8 cellular contexts compared by ENCODE assay signal in genomic region chr16:10942352-10943297, GRCh38. TPM values are rescaled to one million over a fixed set of nuclear protein-coding genes. Genes with fewer than 3 reads are reported as not detected.
DNase-seq lines count a peak whose midpoint lies in the region; ATAC-seq and TF ChIP-seq lines count a peak whose summit lies in the region.

Gene DEXI (minus strand): TSS chr16:10942468. CDS start chr16:10942005, 463 bp downstream.

- POLR2A ChIA-PET in activated CD4-positive, alpha-beta T cell treated with anti-CD3 and anti-CD28 coated beads for 36 hours (lab: Charles Lee): interaction anchor here (0.6 to 0.9 kb wide), 3 partner anchors 24 to 553 kb away, joined by 3 to 4 read pairs (median 3); partner anchors contain the start of gene NUBP1

- TF ChIP-seq CTCF in AG10803 (conservative IDR thresholded peaks at IDR 0.05; ENCODE audit: low read length): no peak
- no peak for TF ChIP-seq CTCF in choroid plexus epithelial cell (conservative IDR thresholded peaks at IDR 0.05; ENCODE audit: low read depth, low read length)

- no peaks in the 10 kb centered on the region for H3K27me3 ChIP-seq in layer of hippocampus (ENCODE audit: control insufficient read depth, insufficient read depth, low read length)

- CTCF ChIA-PET in activated CD4-positive, alpha-beta T cell treated with anti-CD3 and anti-CD28 coated beads for 36 hours (lab: Charles Lee): interaction anchor here (0.7 to 1.4 kb wide), 5 partner anchors 10 to 109 kb away, joined by 3 to 4 read pairs (median 3); no protein-coding TSS in a partner anchor

- intact Hi-C loops in activated CD4-positive, alpha-beta T cell treated with anti-CD3 and anti-CD28 coated beads for 36 hours (cut with DNase I, micrococcal nuclease): loop anchor here (1.0 to 10.0 kb wide), 11 partner anchors 72 to 1978 kb away; partner anchors contain the start of genes HAPSTR1 (in 1 of the 2), NUBP1 (in 1 of the 2), RMI2 (in 1 of the 2) and SNN (in 1 of the 2)

- peak within 1 kb of the TSS; percentile 77 for H3K4me3 ChIP-seq in AG10803 (ENCODE audit: low read length)
- peak within 1 kb of the TSS; percentile 70 for H3K4me3 ChIP-seq in choroid plexus epithelial cell (ENCODE audit: low read depth, low read length)

- peaks cover 71% of the 10 kb centered on the region for H3K4me1 Mint-ChIP-seq in activated CD4-positive, alpha-beta T cell treated with anti-CD3 and anti-CD28 coated beads for 36 hours

- H3K4me3 Mint-ChIP-seq in activated CD4-positive, alpha-beta T cell treated with anti-CD3 and anti-CD28 coated beads for 36 hours: peak within 1 kb of the TSS; percentile 95

- no peaks in the 10 kb centered on the region for H3K27me3 Mint-ChIP-seq in activated CD4-positive, alpha-beta T cell treated with anti-CD3 and anti-CD28 coated beads for 36 hours

- peak; percentile 59 for ATAC-seq in GM19025 (IDR thresholded peaks at IDR 0.05; ENCODE audit: low read depth, unreplicated experiment)
- peak; percentile 73 for ATAC-seq in HG03280 (IDR thresholded peaks at IDR 0.05; ENCODE audit: unreplicated experiment)
- ATAC-seq in activated CD4-positive, alpha-beta T cell treated with anti-CD3 and anti-CD28 coated beads for 36 hours: peak; percentile 82

- H3K27ac Mint-ChIP-seq in activated CD4-positive, alpha-beta T cell treated with anti-CD3 and anti-CD28 coated beads for 36 hours: peak within 1 kb of the TSS; percentile 87

- peaks cover 24% of the 10 kb centered on the region for H3K36me3 Mint-ChIP-seq in activated CD4-positive, alpha-beta T cell treated with anti-CD3 and anti-CD28 coated beads for 36 hours (ENCODE audit: low read depth)

- H3K27ac ChIP-seq in layer of hippocampus (ENCODE audit: low read depth, low read length): peak within 1 kb of the TSS; percentile 46

- no peaks in the 10 kb centered on the region for H3K9me3 Mint-ChIP-seq in activated CD4-positive, alpha-beta T cell treated with anti-CD3 and anti-CD28 coated beads for 36 hours (ENCODE audit: low read depth)

- DNase-seq in AG10803 (ENCODE audit: low read depth): peak; percentile 84
- DNase-seq in NCI-H460 (ENCODE audit: extremely low read depth, low read depth): peak; percentile 90
- DNase-seq in activated CD4-positive, alpha-beta T cell treated with anti-CD3 and anti-CD28 coated beads for 36 hours: peak; percentile 97
- DNase-seq in choroid plexus epithelial cell (ENCODE audit: low read depth): peak; percentile 90
- peak; percentile 89 to 94 for DNase-seq in stimulated activated CD4-positive, alpha-beta T cell treated with anti-CD3 and anti-CD28 coated beads, Interleukin-1b, Interleukin-23, amount 100 ng/mL, for 4 hours (ENCODE audit: low read depth in 2 of 2)

RNA-seq across cellular contexts. Expression of gene DEXI, which starts in this region (rescaled TPM):
- total RNA-seq in NCI-H460 (2014; rRNA removed; shearing (Covaris generic)): 35.3 and 41.9 TPM in 2 replicates
- 42.6 and 50.1 TPM in 2 replicates for polyA plus RNA-seq in NCI-H460 (2014; cell fraction: nucleus; rRNA removed)
- 10 to 100 TPM; 33.8 to 34.9 TPM for total RNA-seq in activated CD4-positive, alpha-beta T cell treated with anti-CD3 and anti-CD28 coated beads for 36 hours

Comparison
In these comparisons a context has a peak if more than half of its experiments do, and no peak if none do; other contexts are left out.
1. Peak in every context shown above with its lines: DNase-seq, ATAC-seq, H3K4me3 ChIP-seq and H3K27ac ChIP-seq.